Comparison of ENCODE assay signal across 28 cellular contexts in genomic region chr9:108626743-108627142, GRCh38.
A peak's percentile ranks its signal among the peaks of the same experiment; 100 is the strongest.
DNase-seq lines count a peak whose midpoint lies in the region; ATAC-seq, FAIRE-seq and TF ChIP-seq lines count a peak whose summit lies in the region.
"Had no signal": no experiment of that assay in that cellular context is flagged by ENCODE, and none has a peak within 500 bp of the region (broad histone marks: within the 10 kb centered on the region; RNA-seq: fewer than 3 reads in every experiment).

No MANE protein-coding gene starts in this region.

- intact Hi-C loops in left cardiac atrium (cut with DNase I), result no loop called here
- intact Hi-C loops in heart left ventricle (cut with DNase I), result no loop called here
- intact Hi-C loops in K562 (cut with micrococcal nuclease), result no loop called here

- H3K27me3 ChIP-seq in heart left ventricle, result no peaks in the 10 kb centered on the region
- H3K27me3 ChIP-seq in K562 (ENCODE audit: control insufficient read depth in 2 of 2, insufficient read depth in 2 of 2, low read length in 2 of 2), result no peaks in the 10 kb centered on the region
- H3K27me3 ChIP-seq: BE2C, BLaER1 had no signal

- no peaks in the 10 kb centered on the region for H3K9me1 ChIP-seq in K562 (ENCODE audit: control insufficient read depth, insufficient read depth, low read length)

- no TSS peak for BruUV-seq in K562 (replicated peaks; lab: Mats Ljungman, UMichigan)

- no peak overlapping the region for H3K9ac ChIP-seq in K562 (ENCODE audit: insufficient read depth in 1 of 2, low read depth in 2 of 2, low read length in 2 of 2)
- H3K9ac ChIP-seq: BLaER1 had no signal

- no peak for ATAC-seq in left cardiac atrium
- no peak for ATAC-seq in heart left ventricle
- peak; percentile 80 for ATAC-seq in K562
- ATAC-seq in HG03565 (IDR thresholded peaks at IDR 0.05; ENCODE audit: unreplicated experiment), result no peak
- ATAC-seq: GM12878 had no signal

- H4K20me1 ChIP-seq in K562 (replicated peaks; ENCODE audit: control insufficient read depth, insufficient read depth, low read length), result no peaks in the 10 kb centered on the region
- H4K20me1 ChIP-seq: BLaER1 had no signal

- TF ChIP-seq POLR2A in heart left ventricle (IDR thresholded peaks at IDR 0.05) (no peak), K562 (conservative IDR thresholded peaks at IDR 0.05) (no peak)

- TF ChIP-seq RAD21 in K562 (CRISPR knock-in tag; conservative IDR thresholded peaks at IDR 0.05 in 1 of 2, IDR thresholded peaks at IDR 0.05 in 1 of 2), result no peak

- H3K9me3 Mint-ChIP-seq in chondrocyte (ENCODE audit: low read depth), result no peaks in the 10 kb centered on the region

- H3K4me2 ChIP-seq in K562 (ENCODE audit: insufficient read depth, low read length), result peak overlapping the region; percentile 49
- H3K4me2 ChIP-seq: BLaER1 had no signal

- H3K4me1 ChIP-seq in heart left ventricle, result peaks cover 0 to 7% (median 0%) of the 10 kb centered on the region in 12 donors
- H3K4me1 ChIP-seq in K562 (replicated peaks in 1 of 2; ENCODE audit: control insufficient read depth in 2 of 2, insufficient read depth in 2 of 2, low read length in 2 of 2), result peaks cover 0 to 4% of the 10 kb centered on the region in 2 experiments; a peak in 1 of 5 replicates
- H3K4me1 ChIP-seq: BE2C, BLaER1 had no signal

- DNase-seq in left cardiac atrium (peak; percentile 34), heart left ventricle (no peak), K562 (ENCODE audit: extremely low read depth in 1 of 4, low spot score in 3 of 4) (peak in 2 of 4 experiments; percentile 6 to 12), chondrocyte (ENCODE audit: low spot score) (peak; percentile 69), NCI-H1417 (lab: John Stamatoyannopoulos, UW) (no peak)
- DNase-seq: 8988T; ACHN; BE2C; C1 segment of cervical spinal cord; CD4-positive, alpha-beta memory T cell; CD4-positive, CD25-positive, alpha-beta regulatory T cell; CD8-positive, alpha-beta memory T cell; COR-L47; DMS 273 treated with DMSO at 0.1 percent for 48 hours; DMS153; DMS53; DMS79; DND-41; EL; GDM1 had no signal

- no peak overlapping the region for H3K4me3 Mint-ChIP-seq in chondrocyte (ENCODE audit: unreplicated experiment)
- H3K4me3 Mint-ChIP-seq: CD14-positive monocyte; CD4-positive, alpha-beta memory T cell; CD4-positive, CD25-positive, alpha-beta regulatory T cell; CD8-positive, alpha-beta memory T cell had no signal

- H3K79me2 ChIP-seq in K562 (ENCODE audit: control insufficient read depth, insufficient read depth, low read length), result no peaks in the 10 kb centered on the region

- no peaks in the 10 kb centered on the region for H3K36me3 Mint-ChIP-seq in chondrocyte (ENCODE audit: low read depth)
- H3K36me3 Mint-ChIP-seq: CD4-positive, alpha-beta memory T cell; CD8-positive, alpha-beta memory T cell had no signal

- H3K4me1 Mint-ChIP-seq in chondrocyte (ENCODE audit: low read depth), result no peaks in the 10 kb centered on the region
- H3K4me1 Mint-ChIP-seq: CD4-positive, alpha-beta memory T cell; CD4-positive, CD25-positive, alpha-beta regulatory T cell; CD8-positive, alpha-beta memory T cell had no signal

- in situ Hi-C loops in K562 (cut with MboI), result no loop called here

- no peak for TF ChIP-seq EP300 in K562 (IDR thresholded peaks at IDR 0.05; ENCODE audit: low read length)

- H3K4me3 ChIP-seq in heart left ventricle (no peak overlapping the region), K562 (peak overlapping the region; percentile 13; the same call in 1 of the 2 replicates)
- H3K4me3 ChIP-seq: BLaER1, GM12878 had no signal

- peak overlapping the region; percentile 72; the same call in 1 of the 2 replicates for H2AFZ ChIP-seq in K562 (ENCODE audit: low read depth, low read length)

- no peak overlapping the region for H3K27ac ChIP-seq in heart left ventricle
- H3K27ac ChIP-seq in K562 (ENCODE audit: extremely low read depth, low read depth, low read length), result no peak overlapping the region
- H3K27ac ChIP-seq: BLaER1 had no signal

- no peaks in the 10 kb centered on the region for H3K36me3 ChIP-seq in heart left ventricle
- H3K36me3 ChIP-seq in K562 (ENCODE audit: control insufficient read depth, insufficient read depth, low read length), result no peaks in the 10 kb centered on the region
- H3K36me3 ChIP-seq: BE2C, BLaER1 had no signal

- no peak overlapping the region for H3K27ac Mint-ChIP-seq in chondrocyte (ENCODE audit: unreplicated experiment)
- H3K27ac Mint-ChIP-seq: CD4-positive, alpha-beta memory T cell; CD4-positive, CD25-positive, alpha-beta regulatory T cell; CD8-positive, alpha-beta memory T cell had no signal

- peaks cover 12% of the 10 kb centered on the region for H3K27me3 Mint-ChIP-seq in chondrocyte (ENCODE audit: low read depth)
- H3K27me3 Mint-ChIP-seq: CD4-positive, alpha-beta memory T cell; CD4-positive, CD25-positive, alpha-beta regulatory T cell had no signal

- CTCF ChIA-PET in K562 (lab: Yijun Ruan, JAX; ENCODE audit: low intra/inter-chr PET ratio), result no interaction called here

- WGBS in heart left ventricle, 4 donors, result 84 to 89% (median 86%) methylated on average over 19 of the region's 19 CpGs
- WGBS in K562 (ENCODE audit: insufficient coverage, low coverage, missing lambda C conversion rate), result 3% methylated on average over 19 of the region's 19 CpGs

- no peak for FAIRE-seq in K562 (lab: Jason Lieb, UNC)
- FAIRE-seq: A204.1, GM12878, GM12892, GM18507, GM19239 had no signal

- POLR2A ChIA-PET in K562 (lab: Yijun Ruan, JAX), result no interaction called here

- H3K9me3 ChIP-seq in heart left ventricle, result no peaks in the 10 kb centered on the region
- H3K9me3 ChIP-seq in K562 (replicated peaks; ENCODE audit: control insufficient read depth, insufficient read depth, low read depth, low read length), result no peaks in the 10 kb centered on the region
- H3K9me3 ChIP-seq: BE2C had no signal

- TF ChIP-seq CTCF in heart left ventricle (IDR thresholded peaks at IDR 0.05) (no peak), K562 (IDR thresholded peaks at IDR 0.05 in 2 of 3, conservative IDR thresholded peaks at IDR 0.05 in 1 of 3; ENCODE audit: insufficient read depth in 2 of 3, low read depth in 1 of 3, low read length in 3 of 3) (no peak), chondrocyte (IDR thresholded peaks at IDR 0.05) (no peak)

TF ChIP-seq in K562, 482 proteins besides CTCF, POLR2A, EP300 and RAD21 (continues in another document):
- TF ChIP-seq CREBBP (IDR thresholded peaks at IDR 0.05; ENCODE audit: low read depth, low read length) (no peak), POLR2G (IDR thresholded peaks at IDR 0.05; ENCODE audit: low read depth, low read length) (peak; percentile 19; the same call in 1 of the 2 replicates), BMI1 (IDR thresholded peaks at IDR 0.05; ENCODE audit: low read length) (no peak), EHMT2 (IDR thresholded peaks at IDR 0.05) (peak; percentile 52; the same call in 1 of the 2 replicates)

Comparison
In these comparisons a context has a peak if more than half of its experiments do, and no peak if none do; other contexts are left out.
1. DNase-seq: peak in left cardiac atrium (single experiment) and chondrocyte (single experiment); none in heart left ventricle (0 of 5) and NCI-H1417 (0 of 3).